In the genomic region with DNA sequence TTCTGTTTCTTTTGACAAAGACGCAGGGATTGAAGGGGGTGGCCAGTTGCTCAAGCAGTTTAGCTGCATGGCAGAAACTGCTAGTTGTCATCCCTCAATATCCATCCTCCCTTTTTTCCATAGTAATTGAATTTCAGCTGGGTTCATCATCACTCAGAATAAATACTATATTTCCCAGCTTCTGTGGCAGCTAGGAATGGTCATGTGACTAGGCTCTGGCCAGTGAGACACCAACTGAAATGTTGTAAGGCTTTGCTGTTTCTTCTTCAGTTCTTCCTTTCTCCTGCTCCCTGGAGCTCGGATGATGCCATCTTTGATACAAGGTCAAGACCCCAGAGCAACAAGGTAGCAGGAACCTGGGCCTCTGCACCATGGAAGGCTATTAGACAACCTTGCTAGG, we compare ENCODE assay signal across 19 cellular contexts.
"Had no signal": no experiment of that assay in that cellular context is flagged by ENCODE, and none has a peak within 500 bp of the region (broad histone marks: within the 10 kb centered on the region; RNA-seq: fewer than 3 reads in every experiment).

No MANE protein-coding gene starts in this region.

- H3K4me1 ChIP-seq: colonic mucosa, upper lobe of right lung had no signal

- H3K27me3 ChIP-seq: colonic mucosa, heart left ventricle, suprapubic skin, tibial nerve, upper lobe of right lung, vagina had no signal

- DNase-seq: colonic mucosa; dermis blood vessel endothelial cell; effector CD4-positive, alpha-beta T cell; endodermal cell; erythroblast; foreskin melanocyte; hippocampal formation; mammary epithelial cell; naive thymus-derived CD4-positive, alpha-beta T cell; nephron progenitor cell; stimulated activated CD4-positive, alpha-beta T cell treated with anti-CD3 and anti-CD28 coated beads, Interleukin-12 subunit alpha, Interleukin-12 subunit beta, amount 100 ng/mL, for 4 hours; stimulated activated CD4-positive, alpha-beta T cell treated with anti-CD3 and anti-CD28 coated beads, Interleukin-2, amount 100 ng/mL, for 48 hours; stimulated activated naive CD4-positive, alpha-beta T cell treated with Interleukin-2 at 50 U/mL for 16 hours; upper lobe of right lung had no signal

- H3K4me3 ChIP-seq: colonic mucosa, heart left ventricle, suprapubic skin, tibial nerve, upper lobe of right lung, vagina had no signal

- H3K36me3 ChIP-seq: colonic mucosa had no signal

- H3K9me3 ChIP-seq: colonic mucosa, suprapubic skin, upper lobe of right lung, vagina had no signal

- H3K27ac ChIP-seq: colonic mucosa, heart left ventricle, suprapubic skin, tibial nerve, upper lobe of right lung, vagina had no signal

- ATAC-seq: naive thymus-derived CD4-positive, alpha-beta T cell; sciatic nerve; upper lobe of right lung had no signal
